In genomic region chr9:122179054-122179689, GRCh38 we compare ENCODE assay signal across 1 cellular context.
TF ChIP-seq lines count a peak whose summit lies in the region.

No MANE protein-coding gene starts in this region.

TF ChIP-seq in K562, 482 proteins besides CTCF, POLR2A, EP300 and RAD21:
- TF ChIP-seq ATF2 (CRISPR knock-in tag; IDR thresholded peaks at IDR 0.05), result no peak
- no peak for TF ChIP-seq ZBTB1 (CRISPR knock-in tag; IDR thresholded peaks at IDR 0.05; ENCODE audit: borderline replicate concordance, low read depth)
- no peak for TF ChIP-seq ZNF384 (IDR thresholded peaks at IDR 0.05; ENCODE audit: low read depth, low read length)
- no peak for TF ChIP-seq ZNF551 (CRISPR knock-in tag; IDR thresholded peaks at IDR 0.05)
- TF ChIP-seq KAT7 (CRISPR knock-in tag; IDR thresholded peaks at IDR 0.05; ENCODE audit: borderline replicate concordance), result no peak
- TF ChIP-seq HBP1 (CRISPR knock-in tag; IDR thresholded peaks at IDR 0.05), result no peak
- TF ChIP-seq RFX1 (IDR thresholded peaks at IDR 0.05), result no peak
- TF ChIP-seq ZNF174 (CRISPR knock-in tag; IDR thresholded peaks at IDR 0.05), result no peak
- TF ChIP-seq ZNF583 (CRISPR knock-in tag; IDR thresholded peaks at IDR 0.05), result no peak
